In genomic region chr16:4360538-4361021, GRCh38 we compare ENCODE assay signal across 12 cellular contexts. TPM values are rescaled to one million over a fixed set of nuclear protein-coding genes. Genes with fewer than 3 reads are reported as not detected.
A peak's percentile ranks its signal among the peaks of the same experiment; 100 is the strongest.
DNase-seq lines count a peak whose midpoint lies in the region; ATAC-seq, FAIRE-seq and TF ChIP-seq lines count a peak whose summit lies in the region.
"Had no signal": no experiment of that assay in that cellular context is flagged by ENCODE, and none has a peak within 500 bp of the region (broad histone marks: within the 10 kb centered on the region; RNA-seq: fewer than 3 reads in every experiment).

No MANE protein-coding gene starts in this region.

- H3K27me3 ChIP-seq in DND-41 (ENCODE audit: insufficient read depth, low read length, poor library complexity) = no peaks in the 10 kb centered on the region
- no peaks in the 10 kb centered on the region for H3K27me3 ChIP-seq in SJCRH30
- H3K27me3 ChIP-seq in foreskin keratinocyte = no peaks in the 10 kb centered on the region
- no peaks in the 10 kb centered on the region for H3K27me3 ChIP-seq in psoas muscle (ENCODE audit: insufficient read depth in 3 of 3, low read length in 2 of 3)

- H4K20me1 ChIP-seq in DND-41 (ENCODE audit: insufficient read depth, low read length) = peaks cover 20% of the 10 kb centered on the region

- no peak overlapping the region for H3K4me3 ChIP-seq in DND-41 (ENCODE audit: low read depth in 1 of 2, low read length in 2 of 2)
- no peak overlapping the region for H3K4me3 ChIP-seq in SJCRH30
- H3K4me3 ChIP-seq in psoas muscle = no peak overlapping the region
- H3K4me3 ChIP-seq: lung had no signal

- H3K36me3 ChIP-seq in DND-41 (ENCODE audit: insufficient read depth, low read length) = peaks cover 81% of the 10 kb centered on the region
- H3K36me3 ChIP-seq in SJCRH30 = peaks cover 7% of the 10 kb centered on the region; the same call in 1 of the 2 replicates
- peaks cover 0 to 33% of the 10 kb centered on the region in 2 donors for H3K36me3 ChIP-seq in psoas muscle (ENCODE audit: insufficient read depth in 1 of 2, low read depth in 1 of 2)

- in situ Hi-C loops in ACHN (cut with HindIII; ENCODE audit: low pct_ligation_motif_present, low pct_unique_long_range_greater_than_20kb, low sequenced_read_pairs) = no loop called here

- 93 to 94% (median 94%) methylated on average over 6 to 10 of the region's 11 CpGs for WGBS in psoas muscle, 3 donors

- H2AFZ ChIP-seq in DND-41 (ENCODE audit: low read depth, low read length) = no peak overlapping the region

- no peak overlapping the region for H3K4me2 ChIP-seq in DND-41 (ENCODE audit: insufficient read depth, low read length)

- FAIRE-seq in frontal cortex (lab: Jason Lieb, UNC) = no peak

- H3K9ac ChIP-seq in DND-41 (ENCODE audit: low read depth, low read length) = no peak overlapping the region

- intact Hi-C loops in psoas muscle (cut with DNase I) = no loop called here

- H3K9me3 ChIP-seq in DND-41 (ENCODE audit: insufficient read depth, low read length, severe bottlenecking) (no peaks in the 10 kb centered on the region), SJCRH30 (replicated peaks) (no peaks in the 10 kb centered on the region), psoas muscle (no peaks in the 10 kb centered on the region)

- H3K4me1 ChIP-seq in DND-41 (ENCODE audit: insufficient read depth, low read length) = no peaks in the 10 kb centered on the region
- no peaks in the 10 kb centered on the region for H3K4me1 ChIP-seq in SJCRH30
- H3K4me1 ChIP-seq in foreskin keratinocyte = no peaks in the 10 kb centered on the region
- H3K4me1 ChIP-seq in psoas muscle = no peaks in the 10 kb centered on the region

- H3K27ac ChIP-seq in DND-41 (ENCODE audit: low read length) (no peak overlapping the region), SJCRH30 (no peak overlapping the region), foreskin keratinocyte (no peak overlapping the region), psoas muscle (no peak overlapping the region)

- DNase-seq in ACHN (peak; percentile 33), DND-41 (peak; percentile 39), SJCRH30 (peak; percentile 60 to 73), foreskin keratinocyte (no peak), psoas muscle (no peak), AG08395 (ENCODE audit: low spot score) (no peak), frontal cortex (ENCODE audit: low spot score in 2 of 2) (no peak)
- DNase-seq: Calu3, NCI-H1105 treated with DMSO at 0.1 percent for 48 hours had no signal

- no peak for TF ChIP-seq CTCF in DND-41 (IDR thresholded peaks at IDR 0.05; ENCODE audit: borderline replicate concordance, extremely low read depth, low read length, poor library complexity, severe bottlenecking)
- no peak for TF ChIP-seq CTCF in foreskin keratinocyte (conservative IDR thresholded peaks at IDR 0.05)
- no peak for TF ChIP-seq CTCF in psoas muscle (IDR thresholded peaks at IDR 0.05)

- peak; percentile 62 for ATAC-seq in DND-41 (ENCODE audit: insufficient read depth, low read depth)
- peak; percentile 58 for ATAC-seq in foreskin keratinocyte
- ATAC-seq in psoas muscle = no peak
- no peak for ATAC-seq in GM18517 (IDR thresholded peaks at IDR 0.05; ENCODE audit: unreplicated experiment)
- ATAC-seq: stimulated activated memory B cell treated with anti-CD40 and anti-IgM and Interleukin-4, amounts not matched to agents 10 μg/mL and 1 μg/mL and 100 μg/mL, for 72 hours had no signal

- H3K79me2 ChIP-seq in DND-41 (ENCODE audit: insufficient read depth, low read length) = no peaks in the 10 kb centered on the region

RNA-seq across cellular contexts. Expression of gene PAM16, which starts 9.5 kb away (rescaled TPM):
- total RNA-seq in SJCRH30 (2014; rRNA removed; shearing (Covaris generic)) = 21.8 and 28.9 TPM in 2 replicates
- 42.8 and 49.2 TPM in 2 replicates for total RNA-seq in foreskin keratinocyte
- polyA plus RNA-seq in foreskin keratinocyte = 73.7 and 76.5 TPM in 2 replicates
- 10 to 100 TPM; 60.5 to 84.2 (median 70.7) TPM for total RNA-seq in psoas muscle
- polyA plus RNA-seq in psoas muscle = 100 to 1,000 TPM; 144 to 163 (median 160) TPM
- total RNA-seq in frontal cortex = 28.5 TPM

RNA-seq across cellular contexts. Expression of gene VASN, which starts 11.1 kb away (rescaled TPM):
- total RNA-seq in SJCRH30 (2014; rRNA removed; shearing (Covaris generic)) = 0.18 and 0.28 TPM in 2 replicates
- 1.8 and 2.3 TPM in 2 replicates for total RNA-seq in foreskin keratinocyte
- 1.5 and 2.0 TPM in 2 replicates for polyA plus RNA-seq in foreskin keratinocyte
- total RNA-seq in psoas muscle = 1 to 10 TPM; 3.0 to 3.6 (median 3.4) TPM
- polyA plus RNA-seq in psoas muscle = 1 to 10 TPM; 2.0 to 3.8 (median 3.3) TPM
- 1.6 TPM for total RNA-seq in frontal cortex

RNA-seq across cellular contexts. Expression of gene GLIS2, which starts 44.7 kb away (rescaled TPM):
- 1.6 and 1.9 TPM in 2 replicates for total RNA-seq in SJCRH30 (2014; rRNA removed; shearing (Covaris generic))
- 5.0 and 5.3 TPM in 2 replicates for total RNA-seq in foreskin keratinocyte
- 9.5 TPM in 2 replicates for polyA plus RNA-seq in foreskin keratinocyte
- total RNA-seq in psoas muscle = 1 to 10 TPM; 1.7 to 3.3 (median 2.4) TPM
- polyA plus RNA-seq in psoas muscle = 1 to 10 TPM in 2 of 3 donors, under 1 TPM in 1; 0.96 to 1.3 (median 1.0) TPM
- total RNA-seq in frontal cortex = 8.6 TPM

RNA-seq across cellular contexts. Expression of gene CORO7, which starts 55.8 kb away (rescaled TPM):
- 48.2 and 49.7 TPM in 2 replicates for total RNA-seq in SJCRH30 (2014; rRNA removed; shearing (Covaris generic))
- total RNA-seq in foreskin keratinocyte (22.7 and 24.3 TPM in 2 replicates), psoas muscle (1 to 10 TPM; 5.2 to 7.9 (median 7.2) TPM), frontal cortex (39.1 TPM)
- polyA plus RNA-seq in foreskin keratinocyte (17.1 and 17.5 TPM in 2 replicates), psoas muscle (1 to 10 TPM; 3.4 to 5.8 (median 3.9) TPM)

Comparison
In these comparisons a context has a peak if more than half of its experiments do, and no peak if none do; other contexts are left out.
1. DNase-seq: peak in ACHN (single experiment), DND-41 (single experiment) and SJCRH30 (2 of 2); none in foreskin keratinocyte (0 of 2), psoas muscle (0 of 2), AG08395 (single experiment) and frontal cortex (0 of 2).
2. ATAC-seq: peak in DND-41 (single experiment) and foreskin keratinocyte (single experiment); none in psoas muscle (0 of 4) and GM18517 (single experiment).